In genomic region chr9:129357773-129358250, GRCh38 we compare ENCODE assay signal across 1 cellular context.
TF ChIP-seq lines count a peak whose summit lies in the region.

No MANE protein-coding gene starts in this region.

TF ChIP-seq in H1, 55 proteins besides CTCF, POLR2A, EP300 and RAD21:
- TF ChIP-seq PHF8 (conservative IDR thresholded peaks at IDR 0.05; ENCODE audit: low read depth, low read length) (no peak), FOSL1 (IDR thresholded peaks at IDR 0.05; ENCODE audit: insufficient read depth, low read depth, low read length) (no peak), CREB1 (IDR thresholded peaks at IDR 0.05) (no peak), SIN3A (conservative IDR thresholded peaks at IDR 0.05 in 1 of 2, IDR thresholded peaks at IDR 0.05 in 1 of 2; ENCODE audit: low read depth in 1 of 2, low read length in 2 of 2) (no peak), E2F6 (IDR thresholded peaks at IDR 0.05) (no peak), MAFK (IDR thresholded peaks at IDR 0.05; ENCODE audit: low read depth, low read length) (no peak), TEAD4 (IDR thresholded peaks at IDR 0.05; ENCODE audit: low read depth, low read length) (no peak), USF2 (IDR thresholded peaks at IDR 0.05; ENCODE audit: low read length) (no peak), NRF1 (IDR thresholded peaks at IDR 0.05; ENCODE audit: low read depth, low read length) (no peak), CEBPB (IDR thresholded peaks at IDR 0.05; ENCODE audit: low read depth, low read length) (no peak), RNF2 (IDR thresholded peaks at IDR 0.05; ENCODE audit: borderline replicate concordance, low read depth, low read length, missing control alignments, poor library complexity, severe bottlenecking) (no peak), TAF7 (optimal IDR thresholded peaks at IDR 0.05; ENCODE audit: borderline replicate concordance, low read depth, low read length) (no peak), SUZ12 (IDR thresholded peaks at IDR 0.05; ENCODE audit: low read length) (no peak), ASH2L (IDR thresholded peaks at IDR 0.05; ENCODE audit: low read length) (no peak), CBX8 (IDR thresholded peaks at IDR 0.05; ENCODE audit: borderline replicate concordance, low read depth, low read length) (no peak), KDM5A (IDR thresholded peaks at IDR 0.05; ENCODE audit: low read length) (no peak)
